In the genomic region with DNA sequence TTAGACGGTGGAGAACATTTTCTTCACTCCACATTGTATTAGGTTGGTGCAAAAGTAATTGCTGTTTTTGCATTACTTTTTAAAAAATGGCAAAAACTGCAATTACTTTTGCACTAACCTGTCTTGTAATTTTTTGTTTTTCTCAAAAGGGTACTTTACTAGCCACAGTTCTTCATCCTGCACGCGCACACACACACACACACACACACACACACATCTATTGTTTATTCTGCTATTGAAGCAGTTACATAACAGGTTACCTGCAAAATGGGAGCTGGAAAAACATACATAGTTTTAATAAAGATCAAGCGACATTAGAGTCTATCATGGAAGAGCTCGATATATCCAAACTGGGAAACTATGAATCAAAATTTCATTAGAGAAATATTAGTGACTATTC, we compare ENCODE assay signal across 9 cellular contexts.
DNase-seq lines count a peak whose midpoint lies in the region; TF ChIP-seq lines count a peak whose summit lies in the region.
"Had no signal": no experiment of that assay in that cellular context is flagged by ENCODE, and none has a peak within 500 bp of the region (broad histone marks: within the 10 kb centered on the region; RNA-seq: fewer than 3 reads in every experiment).

No MANE protein-coding gene starts in this region.

- H3K23me2 ChIP-seq in H9 (ENCODE audit: insufficient read length, low read depth, low read length, poor library complexity, severe bottlenecking): no peaks in the 10 kb centered on the region

- no peaks in the 10 kb centered on the region for H3K27me3 ChIP-seq in H9 (ENCODE audit: insufficient read depth, low read length)
- H3K27me3 ChIP-seq in sigmoid colon: no peaks in the 10 kb centered on the region
- H3K27me3 ChIP-seq: esophagus squamous epithelium, ovary had no signal

- WGBS in H9 (ENCODE audit: extremely low coverage, insufficient read length, low lambda C conversion rate): no CpG with 5 or more reads among the region's 5 CpGs
- 76 to 78% methylated on average over 5 of the region's 5 CpGs for WGBS in sigmoid colon, 2 donors

- no peak overlapping the region for H2AK5ac ChIP-seq in H9 (ENCODE audit: insufficient read length, low read length)

- H3K4me1 ChIP-seq in H9 (ENCODE audit: insufficient read depth, low read length) (no peaks in the 10 kb centered on the region), sigmoid colon (peaks cover 0 to 5% (median 0%) of the 10 kb centered on the region in 4 donors)

- H3K56ac ChIP-seq in H9 (ENCODE audit: insufficient read length, low read depth, low read length): no peak overlapping the region

- H3K36me3 ChIP-seq in sigmoid colon: no peaks in the 10 kb centered on the region
- H3K36me3 ChIP-seq: esophagus squamous epithelium, ovary had no signal

- no peak overlapping the region for H4K91ac ChIP-seq in H9 (ENCODE audit: insufficient read length, low read depth, low read length)

- no peaks in the 10 kb centered on the region for H3K79me1 ChIP-seq in H9 (ENCODE audit: insufficient read depth, low read depth, low read length, poor library complexity, severe bottlenecking)

- H3K9ac ChIP-seq in H9 (ENCODE audit: extremely low read depth, insufficient read length, low read length): peak overlapping the region; percentile 17

- no peak overlapping the region for H3K23ac ChIP-seq in H9 (ENCODE audit: insufficient read length, low read depth, low read length)

- H3K36me3 Mint-ChIP-seq in H9 (ENCODE audit: insufficient read depth in 1 of 3, low read depth in 3 of 3): no peaks in the 10 kb centered on the region

- H2BK120ac ChIP-seq in H9 (ENCODE audit: low read depth, low read length, poor library complexity, severe bottlenecking): no peak overlapping the region

- H3T11ph ChIP-seq in H9 (ENCODE audit: low read length): no peak overlapping the region

- H3K4ac ChIP-seq in H9 (ENCODE audit: low read depth, low read length): no peak overlapping the region

- H3K27ac ChIP-seq in H9 (ENCODE audit: insufficient read length, low read depth, low read length) (no peak overlapping the region), sigmoid colon (no peak overlapping the region), substantia nigra (ENCODE audit: low read depth, low read length, poor library complexity, severe bottlenecking) (no peak overlapping the region)
- H3K27ac ChIP-seq: esophagus squamous epithelium, ovary had no signal

- TF ChIP-seq CTCF in H9 (conservative IDR thresholded peaks at IDR 0.05) (no peak), epithelial cell of esophagus (IDR thresholded peaks at IDR 0.05; ENCODE audit: insufficient read depth, low read depth, low read length, missing control alignments) (no peak), sigmoid colon (IDR thresholded peaks at IDR 0.05) (no peak)

- no peak overlapping the region for H4K5ac ChIP-seq in H9 (ENCODE audit: insufficient read length, low read depth, low read length)

- no peak for DNase-seq in H9
- peak; percentile 33 for DNase-seq in NCI-H510A treated with DMSO at 0.1 percent for 48 hours (lab: John Stamatoyannopoulos, UW)
- peak; percentile 13 for DNase-seq in epithelial cell of esophagus (ENCODE audit: low read depth)
- no peak for DNase-seq in sigmoid colon
- no peak for DNase-seq in epidermal melanocyte (ENCODE audit: insufficient read length, low spot score)
- no peak for DNase-seq in substantia nigra (lab: John Stamatoyannopoulos, UW)
- DNase-seq in stimulated activated CD4-positive, alpha-beta T cell treated with anti-CD3 and anti-CD28 coated beads, Interleukin-4, amount 100 ng/mL, for 4 hours: no peak

- no peaks in the 10 kb centered on the region for H3K9me3 Mint-ChIP-seq in H9

- no peak overlapping the region for H3K4me3 ChIP-seq in epithelial cell of esophagus (ENCODE audit: low read length)
- peak overlapping the region in 3 of 4 donors; percentile 39 to 48 (median 44) for H3K4me3 ChIP-seq in sigmoid colon

- no peak overlapping the region for H3K18ac ChIP-seq in H9 (ENCODE audit: insufficient read length, low read depth, low read length)

- H3K4me1 Mint-ChIP-seq in H9: peaks cover 20 to 32% of the 10 kb centered on the region in 2 experiments

- H4K20me1 ChIP-seq in H9 (ENCODE audit: control insufficient read depth, insufficient read depth, insufficient read length): no peaks in the 10 kb centered on the region

- peak overlapping the region in 2 of 3 experiments; percentile 15 to 85; a peak in 3 of 7 replicates for H3K27ac Mint-ChIP-seq in H9

- H3K4me2 ChIP-seq in H9 (ENCODE audit: insufficient read depth, insufficient read length, low read length): peak overlapping the region; percentile 59

- H2BK15ac ChIP-seq in H9 (ENCODE audit: low read depth, low read length): no peak overlapping the region

- no peak for TF ChIP-seq EP300 in sigmoid colon (IDR thresholded peaks at IDR 0.05)

- no peaks in the 10 kb centered on the region for H3K79me2 ChIP-seq in H9 (ENCODE audit: insufficient read depth, low read length)

- H3K9me3 ChIP-seq in H9 (ENCODE audit: control insufficient read depth, low read depth, low read length) (no peaks in the 10 kb centered on the region), sigmoid colon (no peaks in the 10 kb centered on the region)
- H3K9me3 ChIP-seq: esophagus squamous epithelium, ovary had no signal

- no peak overlapping the region for H2AFZ ChIP-seq in H9 (ENCODE audit: low read length)

- no peak overlapping the region for H3K14ac ChIP-seq in H9 (ENCODE audit: insufficient read depth, low read length)

- peak overlapping the region; percentile 47 to 69; a peak in 4 of 5 replicates for H3K4me3 Mint-ChIP-seq in H9

- no peak for TF ChIP-seq POLR2A in sigmoid colon (IDR thresholded peaks at IDR 0.05)

- no peak overlapping the region for H2BK5ac ChIP-seq in H9 (ENCODE audit: insufficient read length, low read length)

- H2BK12ac ChIP-seq in H9 (ENCODE audit: insufficient read length, low read depth, low read length): no peak overlapping the region

- H3K27me3 Mint-ChIP-seq in H9 (ENCODE audit: low read depth): peaks cover 11% of the 10 kb centered on the region

- H4K8ac ChIP-seq in H9 (replicated peaks; ENCODE audit: insufficient read length, low read depth, low read length): no peak overlapping the region

- no peak overlapping the region for H2BK20ac ChIP-seq in H9 (ENCODE audit: low read depth, low read length, poor library complexity, severe bottlenecking)

- intact Hi-C loops in sigmoid colon (cut with DNase I): no loop called here

Comparison
In these comparisons a context has a peak if more than half of its experiments do, and no peak if none do; other contexts are left out.
1. DNase-seq: peak in NCI-H510A treated with DMSO at 0.1 percent for 48 hours (single experiment) and epithelial cell of esophagus (single experiment); none in H9 (single experiment), sigmoid colon (single experiment), epidermal melanocyte (single experiment), substantia nigra (0 of 49) and stimulated activated CD4-positive, alpha-beta T cell treated with anti-CD3 and anti-CD28 coated beads, Interleukin-4, amount 100 ng/mL, for 4 hours (0 of 2).